ENCODE assay signal across 1 cellular context in the genomic region with DNA sequence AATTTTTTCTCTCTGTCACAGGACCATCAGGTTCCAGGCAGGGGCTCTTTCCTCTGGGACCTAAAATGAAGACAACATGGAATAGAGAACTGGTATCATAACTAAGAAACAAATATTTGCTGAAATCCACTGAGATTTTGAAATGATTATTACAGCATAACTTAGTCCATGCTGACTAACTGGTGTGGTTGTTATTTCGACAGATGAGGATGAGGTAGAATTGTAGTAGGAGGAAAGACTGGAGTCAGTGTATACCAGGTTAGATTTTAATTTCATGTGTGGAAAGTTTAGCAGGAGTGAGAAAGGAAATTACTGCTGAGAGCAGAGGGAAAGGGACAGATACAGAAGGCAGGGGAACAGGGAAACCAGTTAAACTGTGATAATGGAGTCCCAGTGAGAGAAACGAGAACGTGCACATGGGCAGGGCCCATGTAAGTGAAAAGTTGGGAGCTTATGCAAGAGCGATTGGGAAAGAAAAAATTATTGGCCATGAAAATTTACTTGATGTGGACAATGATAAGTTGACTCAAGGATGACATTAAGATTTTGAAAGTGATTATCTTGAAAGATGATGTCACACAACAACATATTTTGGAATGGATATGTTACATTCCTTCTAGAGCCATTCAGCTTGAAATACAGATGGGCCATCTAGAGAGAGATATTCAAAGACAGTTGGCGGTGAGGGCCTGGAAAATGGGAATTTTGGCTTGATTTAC.
TF ChIP-seq lines count a peak whose summit lies in the region.

No MANE protein-coding gene starts in this region.

TF ChIP-seq in SK-N-SH, 30 proteins besides CTCF, POLR2A, EP300 and RAD21:
- TF ChIP-seq TCF12 (IDR thresholded peaks at IDR 0.05) (peak; percentile 20; the same call in 1 of the 2 replicates), JUND (IDR thresholded peaks at IDR 0.05) (peak; percentile 36; the same call in 1 of the 2 replicates)
- TF ChIP-seq, protein P1, sequence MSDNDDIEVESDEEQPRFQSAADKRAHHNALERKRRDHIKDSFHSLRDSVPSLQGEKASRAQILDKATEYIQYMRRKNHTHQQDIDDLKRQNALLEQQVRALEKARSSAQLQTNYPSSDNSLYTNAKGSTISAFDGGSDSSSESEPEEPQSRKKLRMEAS (IDR thresholded peaks at IDR 0.05; ENCODE audit: low read depth): 0 out of 2 replicates have a peak, but pooled peaks have one; percentile 16
- TF ChIP-seq, protein P2, sequence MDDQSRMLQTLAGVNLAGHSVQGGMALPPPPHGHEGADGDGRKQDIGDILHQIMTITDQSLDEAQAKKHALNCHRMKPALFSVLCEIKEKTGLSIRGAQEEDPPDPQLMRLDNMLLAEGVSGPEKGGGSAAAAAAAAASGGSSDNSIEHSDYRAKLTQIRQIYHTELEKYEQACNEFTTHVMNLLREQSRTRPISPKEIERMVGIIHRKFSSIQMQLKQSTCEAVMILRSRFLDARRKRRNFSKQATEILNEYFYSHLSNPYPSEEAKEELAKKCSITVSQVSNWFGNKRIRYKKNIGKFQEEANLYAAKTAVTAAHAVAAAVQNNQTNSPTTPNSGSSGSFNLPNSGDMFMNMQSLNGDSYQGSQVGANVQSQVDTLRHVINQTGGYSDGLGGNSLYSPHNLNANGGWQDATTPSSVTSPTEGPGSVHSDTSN (IDR thresholded peaks at IDR 0.05): no peak
